In the genomic region with DNA sequence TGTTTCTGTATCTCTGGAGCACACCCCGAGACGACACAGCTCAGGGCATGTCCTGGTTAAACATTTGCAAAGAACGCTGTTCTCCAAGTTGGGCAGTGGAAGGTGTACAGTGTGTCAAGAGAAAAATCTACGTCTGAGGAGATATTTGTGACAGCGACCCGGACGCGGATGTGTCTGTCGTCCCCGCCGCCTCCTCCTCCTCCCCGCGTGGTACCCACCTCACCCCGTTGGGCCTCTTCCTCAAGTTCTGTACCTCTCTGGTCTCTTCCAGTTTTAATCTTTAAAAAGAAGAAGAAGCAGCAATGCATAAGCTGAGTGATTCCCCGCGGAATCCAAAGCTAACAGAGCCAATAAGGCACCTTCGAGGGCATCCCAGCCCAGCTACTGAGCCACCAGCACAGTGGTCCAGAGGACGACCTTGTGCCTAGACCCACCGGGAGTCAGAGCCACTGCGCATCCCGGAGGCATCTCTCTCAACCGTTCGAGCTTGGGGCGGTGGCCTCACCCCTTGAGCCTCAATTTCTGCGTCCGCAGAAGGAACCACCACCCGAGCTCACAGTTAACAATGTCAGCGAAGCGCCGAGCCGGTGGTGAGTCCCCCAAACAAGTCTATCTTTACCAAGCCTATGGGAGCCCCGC, we compare ENCODE assay signal across 8 cellular contexts. TPM values are rescaled to one million over a fixed set of nuclear protein-coding genes. Genes with fewer than 3 reads are reported as not detected.
A peak's percentile ranks its signal among the peaks of the same experiment; 100 is the strongest.
DNase-seq lines count a peak whose midpoint lies in the region; ATAC-seq and TF ChIP-seq lines count a peak whose summit lies in the region.

No MANE protein-coding gene starts in this region.

- H3K27me3 ChIP-seq in foreskin keratinocyte (no peaks in the 10 kb centered on the region), prostate gland (replicated peaks; ENCODE audit: insufficient read depth) (no peaks in the 10 kb centered on the region)

- DNase-seq in Jurkat, Clone E6-1 (ENCODE audit: low read depth, low spot score): no peak
- DNase-seq in activated T-cell treated with anti-CD3 and anti-CD28 coated beads, Interleukin-2, amount 50 U/mL, for 72 hours: peak; percentile 35
- DNase-seq in foreskin keratinocyte (no peak), prostate gland (ENCODE audit: low spot score) (no peak), NCI-H526 (lab: John Stamatoyannopoulos, UW) (no peak)

- H3K9me3 ChIP-seq in prostate gland: no peaks in the 10 kb centered on the region

- intact Hi-C loops in prostate gland (cut with DNase I): loop anchor here (5.0 kb wide), 1 partner anchor 48 kb away; no protein-coding TSS in a partner anchor

- peak overlapping the region; percentile 76 for H3K27ac ChIP-seq in C4-2B
- H3K27ac ChIP-seq in foreskin keratinocyte: no peak overlapping the region
- H3K27ac ChIP-seq in prostate gland: peak overlapping the region; percentile 68 to 90

- TF ChIP-seq CTCF in C4-2B (conservative IDR thresholded peaks at IDR 0.05): no peak
- TF ChIP-seq CTCF in foreskin keratinocyte (conservative IDR thresholded peaks at IDR 0.05): no peak
- TF ChIP-seq CTCF in prostate gland (IDR thresholded peaks at IDR 0.05): no peak

- ATAC-seq in GM21526 (IDR thresholded peaks at IDR 0.05; ENCODE audit: low FRiP score, unreplicated experiment) (peak; percentile 10), foreskin keratinocyte (peak; percentile 25), GM18858 (IDR thresholded peaks at IDR 0.05; ENCODE audit: unreplicated experiment) (no peak)
- no peak for ATAC-seq in activated T-cell treated with anti-CD3 and anti-CD28 coated beads, Interleukin-2, amount 50 U/mL, for 72 hours (replicated peaks in 1 of 2)

- H3K27ac Mint-ChIP-seq in activated T-cell treated with anti-CD3 and anti-CD28 coated beads, Interleukin-2, amount 50 U/mL, for 72 hours: peak overlapping the region; percentile 89

- no peaks in the 10 kb centered on the region for H3K9me3 Mint-ChIP-seq in activated T-cell treated with anti-CD3 and anti-CD28 coated beads, Interleukin-2, amount 50 U/mL, for 72 hours

- peaks cover 52% of the 10 kb centered on the region for H3K4me1 Mint-ChIP-seq in activated T-cell treated with anti-CD3 and anti-CD28 coated beads, Interleukin-2, amount 50 U/mL, for 72 hours (ENCODE audit: low read depth)

- no peaks in the 10 kb centered on the region for H3K36me3 ChIP-seq in prostate gland

- under 1% methylated on average over 32 of the region's 32 CpGs for WGBS in prostate gland

- no peak for TF ChIP-seq POLR2A in prostate gland (IDR thresholded peaks at IDR 0.05)

- H3K36me3 Mint-ChIP-seq in activated T-cell treated with anti-CD3 and anti-CD28 coated beads, Interleukin-2, amount 50 U/mL, for 72 hours (ENCODE audit: insufficient read depth in 2 of 2): peaks cover 11 to 22% of the 10 kb centered on the region in 2 donors

- no peaks in the 10 kb centered on the region for H3K27me3 Mint-ChIP-seq in activated T-cell treated with anti-CD3 and anti-CD28 coated beads, Interleukin-2, amount 50 U/mL, for 72 hours (ENCODE audit: low read depth)

- peak overlapping the region; percentile 93 to 96 for H3K4me3 Mint-ChIP-seq in activated T-cell treated with anti-CD3 and anti-CD28 coated beads, Interleukin-2, amount 50 U/mL, for 72 hours

- H3K4me1 ChIP-seq in foreskin keratinocyte (no peaks in the 10 kb centered on the region), prostate gland (replicated peaks) (no peaks in the 10 kb centered on the region)

- peak overlapping the region; percentile 100 for H3K4me3 ChIP-seq in Jurkat, Clone E6-1 (ENCODE audit: low read length)
- H3K4me3 ChIP-seq in prostate gland: peak overlapping the region; percentile 97 to 99

RNA-seq across cellular contexts. Expression of a gene that starts 0.5 kb away (rescaled TPM):
- polyA plus RNA-seq in Jurkat, Clone E6-1 (2012; ENCODE audit: insufficient read depth, insufficient read length): 225 TPM
- total RNA-seq in activated T-cell treated with anti-CD3 and anti-CD28 coated beads, Interleukin-2, amount 50 U/mL, for 72 hours: 10 to 100 TPM; 44.6 to 51.7 TPM
- total RNA-seq in foreskin keratinocyte (45.5 and 50.4 TPM in 2 replicates), prostate gland (10 to 100 TPM; 63.7 to 76.8 TPM)
- 52.7 and 54.2 TPM in 2 replicates for polyA plus RNA-seq in foreskin keratinocyte

RNA-seq across cellular contexts. Expression of a gene that starts 0.7 kb away (rescaled TPM):
- polyA plus RNA-seq in Jurkat, Clone E6-1 (2012; ENCODE audit: insufficient read depth, insufficient read length): 46.8 TPM
- 10 to 100 TPM; 74.4 to 77.9 TPM for total RNA-seq in activated T-cell treated with anti-CD3 and anti-CD28 coated beads, Interleukin-2, amount 50 U/mL, for 72 hours
- total RNA-seq in foreskin keratinocyte (8.3 and 8.6 TPM in 2 replicates), prostate gland (10 to 100 TPM; 34.8 to 53.5 TPM)
- polyA plus RNA-seq in foreskin keratinocyte: 9.4 and 10.4 TPM in 2 replicates

RNA-seq across cellular contexts. Expression of a gene that starts 10.7 kb away (rescaled TPM):
- 51.3 TPM for polyA plus RNA-seq in Jurkat, Clone E6-1 (2012; ENCODE audit: insufficient read depth, insufficient read length)
- total RNA-seq in activated T-cell treated with anti-CD3 and anti-CD28 coated beads, Interleukin-2, amount 50 U/mL, for 72 hours: 10 to 100 TPM; 47.0 to 49.3 TPM
- total RNA-seq in foreskin keratinocyte: 37.2 and 37.3 TPM in 2 replicates
- polyA plus RNA-seq in foreskin keratinocyte: 34.5 and 37.4 TPM in 2 replicates
- total RNA-seq in prostate gland: 10 to 100 TPM; 37.1 to 41.2 TPM

RNA-seq across cellular contexts. Expression of a gene that starts 31.6 kb away (rescaled TPM):
- polyA plus RNA-seq in Jurkat, Clone E6-1 (2012; ENCODE audit: insufficient read depth, insufficient read length): 22.3 TPM
- 10 to 100 TPM; 19.9 to 32.0 TPM for total RNA-seq in activated T-cell treated with anti-CD3 and anti-CD28 coated beads, Interleukin-2, amount 50 U/mL, for 72 hours
- total RNA-seq in foreskin keratinocyte (20.4 and 22.0 TPM in 2 replicates), prostate gland (10 to 100 TPM; 31.4 to 35.7 TPM)
- 12.8 and 13.8 TPM in 2 replicates for polyA plus RNA-seq in foreskin keratinocyte

Comparison
In these comparisons a context has a peak if more than half of its experiments do, and no peak if none do; other contexts are left out.
1. ATAC-seq: peak in GM21526 (single experiment) and foreskin keratinocyte (single experiment); none in activated T-cell treated with anti-CD3 and anti-CD28 coated beads, Interleukin-2, amount 50 U/mL, for 72 hours (0 of 2) and GM18858 (single experiment).
2. DNase-seq: peak in activated T-cell treated with anti-CD3 and anti-CD28 coated beads, Interleukin-2, amount 50 U/mL, for 72 hours (2 of 2); none in Jurkat, Clone E6-1 (single experiment), foreskin keratinocyte (0 of 2), prostate gland (single experiment) and NCI-H526 (0 of 2).